Comparison of ENCODE assay signal across 21 cellular contexts in the genomic region with DNA sequence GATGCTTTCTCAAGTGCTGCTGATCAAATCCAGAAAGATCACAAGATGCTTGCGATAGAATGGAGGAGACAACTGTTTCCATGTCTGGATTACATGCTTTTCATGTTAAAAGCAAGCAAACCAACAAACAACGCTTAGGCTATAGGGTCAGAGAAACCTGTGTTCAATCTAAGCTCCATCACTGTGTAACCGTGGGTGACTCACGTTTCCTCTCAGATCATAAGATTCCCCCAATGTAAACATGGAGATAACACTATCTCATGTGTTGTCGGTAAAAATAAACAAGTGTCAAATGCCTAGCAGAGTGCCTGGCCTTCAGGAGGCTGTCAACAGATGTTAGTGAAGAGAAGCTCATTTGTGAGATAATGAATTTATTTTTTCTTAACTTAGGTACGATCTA.
DNase-seq lines count a peak whose midpoint lies in the region; ATAC-seq and TF ChIP-seq lines count a peak whose summit lies in the region.
"Had no signal": no experiment of that assay in that cellular context is flagged by ENCODE, and none has a peak within 500 bp of the region (broad histone marks: within the 10 kb centered on the region; RNA-seq: fewer than 3 reads in every experiment).

No MANE protein-coding gene starts in this region.

- no peaks in the 10 kb centered on the region for H3K79me2 ChIP-seq in trophoblast cell (ENCODE audit: control insufficient read depth, insufficient read depth, low read length, poor library complexity)

- H4K12ac ChIP-seq in trophoblast cell (ENCODE audit: low read depth, low read length), result no peak overlapping the region

- peaks cover 2% of the 10 kb centered on the region for H3K27me3 Mint-ChIP-seq in endodermal cell (ENCODE audit: insufficient read depth)

- H3K9ac ChIP-seq in endodermal cell (ENCODE audit: extremely low read depth, low read length, poor library complexity, severe bottlenecking), result no peak overlapping the region
- H3K9ac ChIP-seq in trophoblast cell (ENCODE audit: low read length), result no peak overlapping the region
- H3K9ac ChIP-seq: BLaER1 treated with 17β-estradiol and CSF1 and Interleukin-3, amounts not matched to agents 10 nM and 100 nM had no signal

- no peak for TF ChIP-seq CTCF in endodermal cell (conservative IDR thresholded peaks at IDR 0.05)

- H3K9me3 ChIP-seq in endodermal cell (ENCODE audit: control insufficient read depth, low read length), result no peaks in the 10 kb centered on the region
- H3K9me3 ChIP-seq in trophoblast cell (ENCODE audit: insufficient read depth, low read depth, low read length), result no peaks in the 10 kb centered on the region
- H3K9me3 ChIP-seq: colonic mucosa, testis had no signal

- no peaks in the 10 kb centered on the region for H3K79me1 ChIP-seq in trophoblast cell (ENCODE audit: low read length)

- no peak overlapping the region for H3K4me3 ChIP-seq in endodermal cell (ENCODE audit: low read length)
- H3K4me3 ChIP-seq in trophoblast cell (ENCODE audit: low read depth, low read length), result no peak overlapping the region
- H3K4me3 ChIP-seq: BLaER1 treated with 17β-estradiol and CSF1 and Interleukin-3, amounts not matched to agents 10 nM and 100 nM; colonic mucosa; PC-9; spleen; testis had no signal

- peaks cover 29% of the 10 kb centered on the region for H3K4me1 Mint-ChIP-seq in endodermal cell
- H3K4me1 Mint-ChIP-seq: natural killer cell had no signal

- ATAC-seq in HG02938 (IDR thresholded peaks at IDR 0.05; ENCODE audit: unreplicated experiment), result no peak
- ATAC-seq in GM19463 (IDR thresholded peaks at IDR 0.05; ENCODE audit: unreplicated experiment), result no peak
- ATAC-seq in HG03457 (IDR thresholded peaks at IDR 0.05; ENCODE audit: unreplicated experiment), result no peak
- ATAC-seq: HCT116, natural killer cell had no signal

- 66 to 92% methylated on average over 2 to 5 of the region's 6 CpGs for WGBS in endodermal cell (ENCODE audit: insufficient coverage in 1 of 2, insufficient read length in 1 of 2), 2 experiments
- no CpG with 5 or more reads among the region's 6 CpGs for WGBS in trophoblast cell (ENCODE audit: extremely low coverage, insufficient coverage, insufficient read length)

- H3K9me3 Mint-ChIP-seq in endodermal cell, result peaks cover 4% of the 10 kb centered on the region
- H3K9me3 Mint-ChIP-seq: activated naive CD4-positive, alpha-beta T cell treated with anti-CD3 and anti-CD28 coated beads for 36 hours had no signal

- no peak overlapping the region for H3K23ac ChIP-seq in trophoblast cell (ENCODE audit: low read length)

- H2BK120ac ChIP-seq in trophoblast cell (ENCODE audit: insufficient read depth, low read length, poor library complexity), result no peak overlapping the region

- no peaks in the 10 kb centered on the region for H3K36me3 Mint-ChIP-seq in endodermal cell (ENCODE audit: low read depth)

- no peak overlapping the region for H2AK5ac ChIP-seq in trophoblast cell (ENCODE audit: low read length)

- H3K27ac Mint-ChIP-seq in endodermal cell, result no peak overlapping the region
- H3K27ac Mint-ChIP-seq: activated naive CD4-positive, alpha-beta T cell treated with anti-CD3 and anti-CD28 coated beads for 36 hours; natural killer cell had no signal

- H2BK5ac ChIP-seq in trophoblast cell (ENCODE audit: low read depth, low read length, poor library complexity), result no peak overlapping the region

- H3K36me3 ChIP-seq in endodermal cell (ENCODE audit: control insufficient read depth, insufficient read depth, low read length) (no peaks in the 10 kb centered on the region), trophoblast cell (ENCODE audit: control insufficient read depth in 1 of 2, insufficient read depth in 2 of 2, low read length in 2 of 2) (no peaks in the 10 kb centered on the region)
- H3K36me3 ChIP-seq: BLaER1 treated with 17β-estradiol and CSF1 and Interleukin-3, amounts not matched to agents 10 nM and 100 nM; colonic mucosa; spleen had no signal

- no peak overlapping the region for H3K4ac ChIP-seq in trophoblast cell (ENCODE audit: low read depth, low read length)

- DNase-seq in H4 (ENCODE audit: low spot score) (peak; percentile 28), NCI-H748 (lab: John Stamatoyannopoulos, UW; ENCODE audit: unreplicated experiment) (peak; percentile 29), endodermal cell (peak; percentile 47), trophoblast cell (peak; percentile 3 to 41)
- DNase-seq: activated CD4-positive, alpha-beta T cell treated with anti-CD3 and anti-CD28 coated beads, Interleukin-2, amount 50 U/mL, for 1 hour; activated naive CD4-positive, alpha-beta T cell treated with anti-CD3 and anti-CD28 coated beads for 36 hours; colonic mucosa; DMS 273 treated with DMSO at 0.1 percent for 48 hours; head of caudate nucleus; mammary epithelial cell; natural killer cell; NCI-H1930; NCI-H69; PC-9; spleen; testis had no signal

- no peak overlapping the region for H3K14ac ChIP-seq in trophoblast cell (ENCODE audit: low read length)

- H4K91ac ChIP-seq in trophoblast cell (ENCODE audit: low read depth, low read length), result no peak overlapping the region

- H3K4me1 ChIP-seq in endodermal cell (ENCODE audit: control insufficient read depth, insufficient read depth, low read length), result peaks cover 12% of the 10 kb centered on the region
- H3K4me1 ChIP-seq in trophoblast cell (ENCODE audit: control insufficient read depth in 1 of 2, insufficient read depth in 2 of 2, low read length in 2 of 2), result no peaks in the 10 kb centered on the region
- H3K4me1 ChIP-seq: BLaER1 treated with 17β-estradiol and CSF1 and Interleukin-3, amounts not matched to agents 10 nM and 100 nM; colonic mucosa; spleen; testis had no signal

- H2AFZ ChIP-seq in trophoblast cell (ENCODE audit: insufficient read depth, low read length, poor library complexity), result no peak overlapping the region
- H2AFZ ChIP-seq: PC-9 had no signal

- no peak overlapping the region for H3K4me3 Mint-ChIP-seq in endodermal cell
- H3K4me3 Mint-ChIP-seq: activated naive CD4-positive, alpha-beta T cell treated with anti-CD3 and anti-CD28 coated beads for 36 hours; natural killer cell had no signal

- no peaks in the 10 kb centered on the region for H3K27me3 ChIP-seq in endodermal cell (ENCODE audit: control insufficient read depth, insufficient read depth, low read length, poor library complexity, severe bottlenecking)
- H3K27me3 ChIP-seq in trophoblast cell (ENCODE audit: insufficient read depth, low read length), result no peaks in the 10 kb centered on the region
- H3K27me3 ChIP-seq: BLaER1 treated with 17β-estradiol and CSF1 and Interleukin-3, amounts not matched to agents 10 nM and 100 nM; colonic mucosa; spleen; testis had no signal

- no peak overlapping the region for H4K8ac ChIP-seq in trophoblast cell (ENCODE audit: low read depth, low read length)

- H3K27ac ChIP-seq in endodermal cell (ENCODE audit: low read depth, low read length) (no peak overlapping the region), trophoblast cell (ENCODE audit: low read depth, low read length) (no peak overlapping the region)
- H3K27ac ChIP-seq: BLaER1 treated with 17β-estradiol and CSF1 and Interleukin-3, amounts not matched to agents 10 nM and 100 nM; colonic mucosa; PC-9; spleen; testis had no signal

- no peak overlapping the region for H2BK12ac ChIP-seq in trophoblast cell (ENCODE audit: low read length)

- H3K18ac ChIP-seq in trophoblast cell (ENCODE audit: low read length), result no peak overlapping the region

- no peak overlapping the region for H3K4me2 ChIP-seq in trophoblast cell (ENCODE audit: low read length)
- H3K4me2 ChIP-seq: BLaER1 treated with 17β-estradiol and CSF1 and Interleukin-3, amounts not matched to agents 10 nM and 100 nM; PC-9 had no signal
